ENCODE assay signal across 28 cellular contexts in the genomic region with DNA sequence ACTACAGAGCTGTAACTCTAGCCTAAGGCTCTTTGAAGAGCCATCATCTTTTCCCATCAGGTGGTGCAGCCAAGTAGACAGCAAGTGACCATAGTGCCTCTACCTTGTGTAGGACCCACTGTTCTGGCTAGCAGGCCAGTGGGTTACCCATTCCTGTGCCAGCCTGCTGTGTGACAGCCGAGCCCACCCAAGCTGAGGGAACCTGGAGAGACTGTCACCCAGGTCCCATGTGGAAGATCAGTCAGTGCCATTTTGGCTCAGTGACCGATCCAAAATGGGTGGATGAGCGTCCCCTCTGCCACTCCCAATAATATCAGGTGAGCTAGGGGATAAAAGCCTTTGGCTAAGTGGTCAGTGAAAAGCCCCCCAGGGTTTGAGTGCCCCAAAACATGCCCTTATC.
"Had no signal": no experiment of that assay in that cellular context is flagged by ENCODE, and none has a peak within 500 bp of the region (broad histone marks: within the 10 kb centered on the region; RNA-seq: fewer than 3 reads in every experiment).

No MANE protein-coding gene starts in this region.

- H3K9me3 Mint-ChIP-seq: activated CD4-positive, alpha-beta T cell treated with anti-CD3 and anti-CD28 coated beads, Interleukin-2, amount 10 ng/mL, durations not matched to agents 24 days and 14 days; activated CD8-positive, alpha-beta T cell treated with anti-CD3 and anti-CD28 coated beads for 36 hours; activated naive CD4-positive, alpha-beta T cell treated with anti-CD3 and anti-CD28 coated beads for 36 hours; activated naive CD8-positive, alpha-beta T cell treated with anti-CD3 and anti-CD28 coated beads for 36 hours; activated T-helper 1 cell treated with anti-CD3 and anti-CD28 coated beads, Interleukin-12 subunit alpha, Interleukin-12 subunit beta, Interleukin-2, Interleukin-4 antibody, amounts not matched to agents 30 ng/mL and 10 ng/mL and 1 ng/mL, durations not matched to agents 14 hours and 24 hours and 36 hours; mesothelial cell of epicardium; neural crest cell; stimulated activated effector memory CD8-positive, alpha-beta T cell treated with anti-CD3 and anti-CD28 coated beads, Interleukin-12 subunit alpha, Interleukin-12 subunit beta, amount 100 ng/mL, for 72 hours; stimulated activated naive CD8-positive, alpha-beta T cell treated with anti-CD3 and anti-CD28 coated beads, Interleukin-15, Interleukin-2, amounts not matched to agents 100 ng/mL and 50 ng/mL, for 24 hours; T-helper 1 cell treated with Interleukin-12 subunit alpha and Interleukin-12 subunit beta and Interleukin-4 antibody, amounts not matched to agents 30 μg/mL and 1 μg/mL, for 36 hours had no signal

- H3K4me3 ChIP-seq: adrenal gland, body of pancreas, right atrium auricular region, SK-N-MC, upper lobe of left lung, vagina had no signal

- H3K27ac Mint-ChIP-seq: activated CD4-positive, alpha-beta T cell treated with anti-CD3 and anti-CD28 coated beads, Interleukin-2, amount 10 ng/mL, durations not matched to agents 24 days and 14 days; activated CD8-positive, alpha-beta T cell treated with anti-CD3 and anti-CD28 coated beads for 36 hours; activated naive CD4-positive, alpha-beta T cell treated with anti-CD3 and anti-CD28 coated beads for 36 hours; activated naive CD8-positive, alpha-beta T cell treated with anti-CD3 and anti-CD28 coated beads for 36 hours; activated T-helper 1 cell treated with anti-CD3 and anti-CD28 coated beads, Interleukin-12 subunit alpha, Interleukin-12 subunit beta, Interleukin-2, Interleukin-4 antibody, amounts not matched to agents 30 ng/mL and 10 ng/mL and 1 ng/mL, durations not matched to agents 14 hours and 24 hours and 36 hours; mesothelial cell of epicardium; naive B cell; stimulated activated effector memory CD8-positive, alpha-beta T cell treated with anti-CD3 and anti-CD28 coated beads, Interleukin-12 subunit alpha, Interleukin-12 subunit beta, amount 100 ng/mL, for 72 hours; stimulated activated naive CD8-positive, alpha-beta T cell treated with anti-CD3 and anti-CD28 coated beads, Interleukin-15, Interleukin-2, amounts not matched to agents 100 ng/mL and 50 ng/mL, for 24 hours; T-helper 1 cell treated with Interleukin-12 subunit alpha and Interleukin-12 subunit beta and Interleukin-4 antibody, amounts not matched to agents 30 μg/mL and 1 μg/mL, for 36 hours had no signal

- H3K9me3 ChIP-seq: adrenal gland, body of pancreas, right atrium auricular region, upper lobe of left lung, vagina had no signal

- H3K36me3 ChIP-seq: adrenal gland, right atrium auricular region, upper lobe of left lung, vagina had no signal

- ATAC-seq: activated CD8-positive, alpha-beta T cell treated with anti-CD3 and anti-CD28 coated beads for 36 hours; body of pancreas; stimulated activated effector memory CD8-positive, alpha-beta T cell treated with anti-CD3 and anti-CD28 coated beads, Interleukin-12 subunit alpha, Interleukin-12 subunit beta, amount 100 ng/mL, for 72 hours had no signal

- H3K36me3 Mint-ChIP-seq: activated naive CD8-positive, alpha-beta T cell treated with anti-CD3 and anti-CD28 coated beads for 36 hours; mesothelial cell of epicardium; naive B cell; stimulated activated effector memory CD8-positive, alpha-beta T cell treated with anti-CD3 and anti-CD28 coated beads, Interleukin-12 subunit alpha, Interleukin-12 subunit beta, amount 100 ng/mL, for 72 hours had no signal

- H3K27ac ChIP-seq: adrenal gland, body of pancreas, epithelial cell of prostate, parathyroid adenoma, right atrium auricular region, SK-N-MC, upper lobe of left lung, vagina, VCaP had no signal

- H3K4me1 ChIP-seq: adrenal gland, body of pancreas, parathyroid adenoma, right atrium auricular region, upper lobe of left lung, vagina had no signal

- H3K4me1 Mint-ChIP-seq: activated naive CD8-positive, alpha-beta T cell treated with anti-CD3 and anti-CD28 coated beads for 36 hours; mesothelial cell of epicardium; naive B cell; neural crest cell; stimulated activated effector memory CD8-positive, alpha-beta T cell treated with anti-CD3 and anti-CD28 coated beads, Interleukin-12 subunit alpha, Interleukin-12 subunit beta, amount 100 ng/mL, for 72 hours had no signal

- H3K27me3 ChIP-seq: adrenal gland, body of pancreas, right atrium auricular region, upper lobe of left lung, vagina had no signal

- H3K4me3 Mint-ChIP-seq: activated CD4-positive, alpha-beta T cell treated with anti-CD3 and anti-CD28 coated beads, Interleukin-2, amount 10 ng/mL, durations not matched to agents 24 days and 14 days; activated CD8-positive, alpha-beta T cell treated with anti-CD3 and anti-CD28 coated beads for 36 hours; activated naive CD4-positive, alpha-beta T cell treated with anti-CD3 and anti-CD28 coated beads for 36 hours; activated naive CD8-positive, alpha-beta T cell treated with anti-CD3 and anti-CD28 coated beads for 36 hours; activated T-helper 1 cell treated with anti-CD3 and anti-CD28 coated beads, Interleukin-12 subunit alpha, Interleukin-12 subunit beta, Interleukin-2, Interleukin-4 antibody, amounts not matched to agents 30 ng/mL and 10 ng/mL and 1 ng/mL, durations not matched to agents 14 hours and 24 hours and 36 hours; mesothelial cell of epicardium; naive B cell; neural crest cell; stimulated activated effector memory CD8-positive, alpha-beta T cell treated with anti-CD3 and anti-CD28 coated beads, Interleukin-12 subunit alpha, Interleukin-12 subunit beta, amount 100 ng/mL, for 72 hours; stimulated activated naive CD8-positive, alpha-beta T cell treated with anti-CD3 and anti-CD28 coated beads, Interleukin-15, Interleukin-2, amounts not matched to agents 100 ng/mL and 50 ng/mL, for 24 hours; T-helper 1 cell treated with Interleukin-12 subunit alpha and Interleukin-12 subunit beta and Interleukin-4 antibody, amounts not matched to agents 30 μg/mL and 1 μg/mL, for 36 hours had no signal

- DNase-seq: activated CD4-positive, alpha-beta T cell treated with anti-CD3 and anti-CD28 coated beads, Interleukin-2, amount 10 ng/mL, durations not matched to agents 24 days and 14 days; activated CD8-positive, alpha-beta T cell treated with anti-CD3 and anti-CD28 coated beads for 36 hours; activated effector memory CD4-positive, alpha-beta T cell treated with anti-CD3 and anti-CD28 coated beads, Interleukin-2, amount 50 U/mL, for 16 hours; activated naive CD4-positive, alpha-beta T cell treated with anti-CD3 and anti-CD28 coated beads for 36 hours; activated naive CD8-positive, alpha-beta T cell treated with anti-CD3 and anti-CD28 coated beads for 36 hours; activated T-cell treated with anti-CD3 and anti-CD28 coated beads, Interleukin-2, amount 50 U/mL, for 1 hour; aorta; body of pancreas; cerebellar nuclear complex; mammary epithelial cell; naive B cell; stimulated activated CD4-positive, alpha-beta T cell treated with anti-CD3 and anti-CD28 coated beads, Interleukin-4, amount 100 ng/mL, for 1 hour; substantia nigra; T-helper 9 cell; upper lobe of left lung had no signal
